18 cellular contexts compared by ENCODE assay signal in genomic region chr11:72629266-72629665, GRCh38. TPM values are rescaled to one million over a fixed set of nuclear protein-coding genes. Genes with fewer than 3 reads are reported as not detected.
DNase-seq lines count a peak whose midpoint lies in the region; ATAC-seq and TF ChIP-seq lines count a peak whose summit lies in the region.
"Had no signal": no experiment of that assay in that cellular context is flagged by ENCODE, and none has a peak within 500 bp of the region (broad histone marks: within the 10 kb centered on the region; RNA-seq: fewer than 3 reads in every experiment).

No MANE protein-coding gene starts in this region.

- H3K9me3 ChIP-seq in vagina: no peaks in the 10 kb centered on the region

- peak overlapping the region; percentile 54 for H3K27ac ChIP-seq in cingulate gyrus (ENCODE audit: low read depth, low read length)
- peak overlapping the region; percentile 93 for H3K27ac ChIP-seq in substantia nigra (ENCODE audit: low read depth, low read length, poor library complexity, severe bottlenecking)
- no peak overlapping the region for H3K27ac ChIP-seq in vagina
- H3K27ac ChIP-seq: KMS-11 had no signal

- no peaks in the 10 kb centered on the region for H3K27me3 ChIP-seq in vagina

- CTCF ChIA-PET in activated CD8-positive, alpha-beta T cell treated with anti-CD3 and anti-CD28 coated beads, Interleukin-2, amount 10 ng/mL, durations not matched to agents 7 days and 5 days (lab: Charles Lee): interaction anchor here (1.3 to 1.5 kb wide), 2 partner anchors 14 to 39 kb away, joined by 3 to 4 read pairs; no protein-coding TSS in a partner anchor

- H3K27me3 Mint-ChIP-seq in activated CD8-positive, alpha-beta T cell treated with anti-CD3 and anti-CD28 coated beads, Interleukin-2, amount 10 ng/mL, durations not matched to agents 7 days and 5 days (ENCODE audit: low read depth): peaks cover 3% of the 10 kb centered on the region
- H3K27me3 Mint-ChIP-seq: CD4-positive, CD25-positive, alpha-beta regulatory T cell had no signal

- no peak overlapping the region for H3K4me3 Mint-ChIP-seq in activated CD8-positive, alpha-beta T cell treated with anti-CD3 and anti-CD28 coated beads, Interleukin-2, amount 10 ng/mL, durations not matched to agents 7 days and 5 days
- H3K4me3 Mint-ChIP-seq: CD4-positive, CD25-positive, alpha-beta regulatory T cell; neural crest cell; T-cell had no signal

- DNase-seq in NCI-H1694 (lab: John Stamatoyannopoulos, UW) (peak; percentile 94), left colon (peak; percentile 54 to 76), substantia nigra (lab: John Stamatoyannopoulos, UW) (peak in 27 of 49 donors; percentile 12 to 80 (median 40)), vagina (ENCODE audit: extremely low spot score in 2 of 2) (no peak)
- DNase-seq in stimulated activated CD4-positive, alpha-beta T cell treated with anti-CD3 and anti-CD28 coated beads, Interleukin-12 subunit alpha, Interleukin-12 subunit beta, amount 100 ng/mL, for 4 hours: no peak
- no peak for DNase-seq in activated CD8-positive, alpha-beta T cell treated with anti-CD3 and anti-CD28 coated beads, Interleukin-2, amount 10 ng/mL, durations not matched to agents 7 days and 5 days
- DNase-seq: activated CD4-positive, alpha-beta T cell treated with anti-CD3 and anti-CD28 coated beads, Interleukin-2, amount 50 U/mL, for 1 hour; activated gamma-delta T cell; CD4-positive, CD25-positive, alpha-beta regulatory T cell; erythroblast; NCI-H2029; stimulated activated CD4-positive, alpha-beta T cell treated with anti-CD3 and anti-CD28 coated beads, Interleukin-1b, Interleukin-23, amount 100 ng/mL, for 48 hours; T-cell had no signal

- intact Hi-C loops in left colon (cut with DNase I, micrococcal nuclease) (no loop called here), vagina (cut with DNase I) (no loop called here)

- no peak for TF ChIP-seq CTCF in vagina (IDR thresholded peaks at IDR 0.05)

- no peaks in the 10 kb centered on the region for H3K9me3 Mint-ChIP-seq in activated CD8-positive, alpha-beta T cell treated with anti-CD3 and anti-CD28 coated beads, Interleukin-2, amount 10 ng/mL, durations not matched to agents 7 days and 5 days (ENCODE audit: insufficient read depth)
- H3K9me3 Mint-ChIP-seq: neural crest cell, T-cell had no signal

- no peaks in the 10 kb centered on the region for H3K36me3 Mint-ChIP-seq in activated CD8-positive, alpha-beta T cell treated with anti-CD3 and anti-CD28 coated beads, Interleukin-2, amount 10 ng/mL, durations not matched to agents 7 days and 5 days (ENCODE audit: low read depth)
- H3K36me3 Mint-ChIP-seq: CD4-positive, CD25-positive, alpha-beta regulatory T cell; T-cell had no signal

- no peak for ATAC-seq in left colon
- no peak for ATAC-seq in HG03520 (IDR thresholded peaks at IDR 0.05; ENCODE audit: unreplicated experiment)
- ATAC-seq in activated CD8-positive, alpha-beta T cell treated with anti-CD3 and anti-CD28 coated beads, Interleukin-2, amount 10 ng/mL, durations not matched to agents 7 days and 5 days: no peak

- POLR2A ChIA-PET in activated CD8-positive, alpha-beta T cell treated with anti-CD3 and anti-CD28 coated beads, Interleukin-2, amount 10 ng/mL, durations not matched to agents 7 days and 5 days (lab: Charles Lee): no interaction called here

- H3K4me1 Mint-ChIP-seq in activated CD8-positive, alpha-beta T cell treated with anti-CD3 and anti-CD28 coated beads, Interleukin-2, amount 10 ng/mL, durations not matched to agents 7 days and 5 days (ENCODE audit: low read depth): peaks cover 12% of the 10 kb centered on the region
- H3K4me1 Mint-ChIP-seq: T-cell had no signal

- H3K4me1 ChIP-seq in vagina: peaks cover 30% of the 10 kb centered on the region

- no peak for TF ChIP-seq POLR2A in vagina (IDR thresholded peaks at IDR 0.05)

- H3K4me3 ChIP-seq in vagina: no peak overlapping the region

- H3K36me3 ChIP-seq in vagina: no peaks in the 10 kb centered on the region

- H3K27ac Mint-ChIP-seq in activated CD8-positive, alpha-beta T cell treated with anti-CD3 and anti-CD28 coated beads, Interleukin-2, amount 10 ng/mL, durations not matched to agents 7 days and 5 days: no peak overlapping the region
- H3K27ac Mint-ChIP-seq: T-cell had no signal

RNA-seq across cellular contexts. Expression of gene PDE2A, which starts 45.0 kb away (rescaled TPM):
- total RNA-seq in left colon (10 to 100 TPM in 1 of 2 donors, 1 to 10 TPM in 1; 6.6 to 10.4 TPM), vagina (57.0 TPM)
- total RNA-seq in activated CD8-positive, alpha-beta T cell treated with anti-CD3 and anti-CD28 coated beads, Interleukin-2, amount 10 ng/mL, durations not matched to agents 7 days and 5 days: under 1 TPM; 0.26 to 0.37 TPM
- total RNA-seq: G401 had no signal

Comparison
In these comparisons a context has a peak if more than half of its experiments do, and no peak if none do; other contexts are left out.
1. DNase-seq: peak in NCI-H1694 (single experiment), left colon (2 of 2) and substantia nigra (27 of 49); none in stimulated activated CD4-positive, alpha-beta T cell treated with anti-CD3 and anti-CD28 coated beads, Interleukin-12 subunit alpha, Interleukin-12 subunit beta, amount 100 ng/mL, for 4 hours (single experiment), vagina (0 of 2) and activated CD8-positive, alpha-beta T cell treated with anti-CD3 and anti-CD28 coated beads, Interleukin-2, amount 10 ng/mL, durations not matched to agents 7 days and 5 days (single experiment).
2. RNA of gene PDE2A, which starts 45.0 kb away (total RNA-seq): 57.0 TPM in vagina (single experiment) and 6.6 to 10.4 TPM in left colon; 0.26 to 0.37 TPM in activated CD8-positive, alpha-beta T cell treated with anti-CD3 and anti-CD28 coated beads, Interleukin-2, amount 10 ng/mL, durations not matched to agents 7 days and 5 days; every median in the first group is over 4 times any median in the second.